ENCODE assay signal across 8 cellular contexts in the genomic region with DNA sequence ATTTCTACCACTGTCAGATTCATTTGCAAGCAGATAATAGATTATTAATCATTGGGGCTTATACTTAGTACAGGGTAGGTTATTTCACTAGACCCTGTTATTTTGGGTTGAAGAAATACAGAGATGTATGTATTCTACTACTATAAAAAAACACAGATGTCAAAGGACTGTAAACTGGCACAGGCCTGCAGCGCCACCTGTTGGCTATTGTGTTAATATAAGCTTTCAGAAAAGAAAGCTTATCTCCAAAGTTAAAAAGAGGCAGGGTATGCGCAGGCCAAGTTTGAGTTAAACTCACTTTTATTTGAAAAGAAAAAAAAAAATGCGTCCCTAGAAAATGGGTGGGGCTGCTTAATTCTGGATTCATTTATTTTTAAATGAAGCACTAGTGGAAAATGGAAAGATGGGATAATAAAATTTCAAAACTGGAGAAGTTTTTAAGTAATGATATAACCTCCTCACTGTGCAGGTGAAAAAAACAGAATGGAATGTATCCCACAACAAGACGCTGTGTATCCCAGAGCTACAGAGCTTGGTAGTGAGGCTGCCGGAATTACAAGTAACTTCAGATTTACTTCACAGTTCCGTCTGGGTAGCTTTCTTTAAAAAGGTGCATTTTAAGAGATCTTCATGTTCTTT.
DNase-seq lines count a peak whose midpoint lies in the region; ATAC-seq and TF ChIP-seq lines count a peak whose summit lies in the region.

No MANE protein-coding gene starts in this region.

- POLR2A ChIA-PET in HEK293 (lab: Yijun Ruan, JAX), result no interaction called here

- H3K27me3 ChIP-seq in lower lobe of right lung (ENCODE audit: low read depth), result no peaks in the 10 kb centered on the region

- ATAC-seq in lower lobe of right lung (peak; percentile 48 to 63), HG03095 (IDR thresholded peaks at IDR 0.05; ENCODE audit: unreplicated experiment) (no peak)

- H3K9me3 ChIP-seq in HEK293 (ENCODE audit: control insufficient read depth, insufficient read depth, low read depth, low read length) (no peaks in the 10 kb centered on the region), lower lobe of right lung (no peaks in the 10 kb centered on the region)

- intact Hi-C loops in lower lobe of right lung (cut with DNase I), result no loop called here

- H3K27ac ChIP-seq in HEK293 (ENCODE audit: extremely low read depth, low read depth, low read length) (no peak overlapping the region), lower lobe of right lung (no peak overlapping the region)

- TF ChIP-seq CTCF in HEK293 (tag by site-specific recombination; IDR thresholded peaks at IDR 0.05) (peak; percentile 17; the same call in 1 of the 2 replicates), lower lobe of right lung (IDR thresholded peaks at IDR 0.05) (peak; percentile 80)

- H3K4me3 ChIP-seq in HEK293 (ENCODE audit: low read depth, low read length) (no peak overlapping the region), lower lobe of right lung (no peak overlapping the region)

- CTCF ChIA-PET in HEK293 (lab: Yijun Ruan, JAX), result interaction anchor here (0.6 to 4.0 kb wide), 26 partner anchors 11 to 1860 kb away, joined by 3 to 89 read pairs (median 4); no protein-coding TSS in a partner anchor

- H3K36me3 ChIP-seq in HEK293 (ENCODE audit: control insufficient read depth in 2 of 2, insufficient read depth in 1 of 2, low read length in 2 of 2), result no peaks in the 10 kb centered on the region
- no peaks in the 10 kb centered on the region for H3K36me3 ChIP-seq in lower lobe of right lung

- H3K4me1 ChIP-seq in HEK293 (ENCODE audit: control insufficient read depth, insufficient read depth, low read length), result no peaks in the 10 kb centered on the region
- peaks cover 9% of the 10 kb centered on the region for H3K4me1 ChIP-seq in lower lobe of right lung

- DNase-seq in Caki2 (ENCODE audit: low read depth), result peak; percentile 27
- DNase-seq in NCI-H2227 treated with DMSO at 0.1 percent for 48 hours (lab: John Stamatoyannopoulos, UW), result peak; percentile 32
- peak; percentile 59 to 67 for DNase-seq in activated CD4-positive, alpha-beta T cell treated with anti-CD3 and anti-CD28 coated beads, Interleukin-2, amount 50 U/mL, for 4 hours
- peak; percentile 61 to 80 for DNase-seq in dermis microvascular lymphatic vessel endothelial cell (ENCODE audit: low read depth in 2 of 2)
- peak; percentile 77 for DNase-seq in lower lobe of right lung
- DNase-seq in stimulated activated CD8-positive, alpha-beta memory T cell treated with anti-CD3 and anti-CD28 coated beads, Interleukin-12 subunit alpha, Interleukin-12 subunit beta, amount 100 ng/mL, for 1 hour (ENCODE audit: low read depth), result peak; percentile 45

- in situ Hi-C loops in Caki2 (cut with HindIII; ENCODE audit: low pct_unique_long_range_greater_than_20kb, low sequenced_read_pairs), result no loop called here

TF ChIP-seq in HEK293, 187 proteins besides CTCF, POLR2A, EP300 and RAD21:
- TF ChIP-seq ZNF654 (tag by site-specific recombination; IDR thresholded peaks at IDR 0.05; ENCODE audit: low read depth), result peak; percentile 66
- TF ChIP-seq ZNF645 (tag by site-specific recombination; IDR thresholded peaks at IDR 0.05), result no peak

Comparison
In these comparisons a context has a peak if more than half of its experiments do, and no peak if none do; other contexts are left out.
1. DNase-seq: peak in every context shown above with its lines; median percentile 77 in lower lobe of right lung; 70 in dermis microvascular lymphatic vessel endothelial cell; 63 in activated CD4-positive, alpha-beta T cell treated with anti-CD3 and anti-CD28 coated beads, Interleukin-2, amount 50 U/mL, for 4 hours; 45 in stimulated activated CD8-positive, alpha-beta memory T cell treated with anti-CD3 and anti-CD28 coated beads, Interleukin-12 subunit alpha, Interleukin-12 subunit beta, amount 100 ng/mL, for 1 hour; 32 in NCI-H2227 treated with DMSO at 0.1 percent for 48 hours; 27 in Caki2.